18 cellular contexts compared by ENCODE assay signal in the genomic region with DNA sequence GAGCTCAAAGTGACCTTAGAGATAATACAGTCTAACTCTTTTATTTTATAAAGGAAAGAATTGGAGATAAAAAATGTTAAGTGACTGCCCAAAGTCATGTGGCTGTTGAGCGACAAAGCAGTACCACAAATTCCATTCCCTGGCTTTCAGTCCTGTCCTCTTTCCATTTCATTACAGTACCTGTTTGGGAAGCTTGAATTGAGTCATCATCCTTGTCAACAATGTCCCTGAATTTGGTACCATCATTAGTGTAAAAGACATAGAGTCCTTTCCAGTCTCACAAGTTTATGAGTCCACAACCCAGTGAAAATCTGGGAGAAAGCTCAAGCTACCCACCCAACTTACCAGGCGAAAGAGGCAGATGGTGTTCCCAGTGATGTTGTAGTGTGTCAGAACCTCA. TPM values are rescaled to one million over a fixed set of nuclear protein-coding genes. Genes with fewer than 3 reads are reported as not detected.
DNase-seq lines count a peak whose midpoint lies in the region; ATAC-seq and TF ChIP-seq lines count a peak whose summit lies in the region.
"Had no signal": no experiment of that assay in that cellular context is flagged by ENCODE, and none has a peak within 500 bp of the region (broad histone marks: within the 10 kb centered on the region; RNA-seq: fewer than 3 reads in every experiment).

No MANE protein-coding gene starts in this region.

- DNase-seq in Caco-2 (no peak), T-helper 17 cell (no peak), kidney tubule cell (ENCODE audit: low spot score) (peak; percentile 48), renal cortical epithelial cell (ENCODE audit: low read depth) (peak; percentile 56), Ammon's horn (ENCODE audit: low spot score) (no peak), Right ventricle myocardium inferior (ENCODE audit: missing footprints) (no peak)
- DNase-seq: AML-193; CD4-positive, CD25-positive, alpha-beta regulatory T cell; Kasumi-1; NCI-H1105 treated with DMSO at 0.1 percent for 48 hours; NCI-H2029; NCI-H510A treated with DMSO at 0.1 percent for 48 hours; SIG-M5 had no signal

- no peaks in the 10 kb centered on the region for H3K27me3 Mint-ChIP-seq in Caco-2 (ENCODE audit: insufficient read depth, unreplicated experiment)
- H3K27me3 Mint-ChIP-seq in T-helper 17 cell: no peaks in the 10 kb centered on the region
- H3K27me3 Mint-ChIP-seq: CD4-positive, CD25-positive, alpha-beta regulatory T cell had no signal

- TF ChIP-seq EP300 in gastroesophageal sphincter (IDR thresholded peaks at IDR 0.05): no peak

- H3K36me3 ChIP-seq in Caco-2 (ENCODE audit: control insufficient read depth, insufficient read depth, low read length) (no peaks in the 10 kb centered on the region), gastroesophageal sphincter (no peaks in the 10 kb centered on the region)
- H3K36me3 ChIP-seq: HAP-1 had no signal

- H3K9me3 Mint-ChIP-seq in Caco-2 (ENCODE audit: unreplicated experiment): peaks cover 10% of the 10 kb centered on the region

- intact Hi-C loops in Caco-2 (cut with micrococcal nuclease; ENCODE audit: unreplicated experiment): loop anchor here (2.0 kb wide), 1 partner anchor 16 kb away; no protein-coding TSS in a partner anchor
- intact Hi-C loops in Right ventricle myocardium inferior (cut with DNase I): no loop called here

- CTCF ChIA-PET in Caco-2 (lab: Charles Lee): interaction anchor here (0.8 to 1.1 kb wide), 2 partner anchors 61 to 86 kb away, joined by 3 to 4 read pairs; no protein-coding TSS in a partner anchor

- H3K27ac Mint-ChIP-seq in Caco-2 (ENCODE audit: unreplicated experiment): peak overlapping the region; percentile 33
- peak overlapping the region; percentile 75 for H3K27ac Mint-ChIP-seq in T-helper 17 cell

- no TSS peak for BruUV-seq in Caco-2 (replicated peaks; lab: Mats Ljungman, UMichigan)

- POLR2A ChIA-PET in Caco-2 (lab: Charles Lee): no interaction called here

- peaks cover 36% of the 10 kb centered on the region for H3K4me1 Mint-ChIP-seq in Caco-2 (ENCODE audit: low read depth, unreplicated experiment)
- H3K4me1 Mint-ChIP-seq in T-helper 17 cell: peaks cover 34% of the 10 kb centered on the region

- no peaks in the 10 kb centered on the region for H3K9me3 ChIP-seq in Caco-2
- no peaks in the 10 kb centered on the region for H3K9me3 ChIP-seq in T-helper 17 cell (ENCODE audit: control insufficient read depth, low read length, poor library complexity, severe bottlenecking)
- H3K9me3 ChIP-seq in gastroesophageal sphincter: no peaks in the 10 kb centered on the region
- H3K9me3 ChIP-seq: HAP-1 had no signal

- ATAC-seq in T-helper 17 cell: no peak
- no peak for ATAC-seq in Right ventricle myocardium inferior
- ATAC-seq in HG03571 (IDR thresholded peaks at IDR 0.05; ENCODE audit: unreplicated experiment): no peak
- ATAC-seq in gastroesophageal sphincter: no peak

- TF ChIP-seq CTCF in Caco-2 (IDR thresholded peaks at IDR 0.05; ENCODE audit: insufficient read depth in 1 of 2, low read depth in 1 of 2, low read length in 1 of 2, severe bottlenecking in 1 of 2, unreplicated experiment in 1 of 2) (no peak), gastroesophageal sphincter (IDR thresholded peaks at IDR 0.05) (no peak)

- WGBS in gastroesophageal sphincter (ENCODE audit: low coverage in 1 of 2), 2 donors: 100% methylated on average over 2 of the region's 2 CpGs

- no peak overlapping the region for H3K4me3 ChIP-seq in Caco-2 (ENCODE audit: low read depth, low read length)
- no peak overlapping the region for H3K4me3 ChIP-seq in gastroesophageal sphincter
- H3K4me3 ChIP-seq: HAP-1 had no signal

- H3K4me1 ChIP-seq in Caco-2 (peaks cover 49% of the 10 kb centered on the region), gastroesophageal sphincter (peaks cover 0 to 15% (median 3%) of the 10 kb centered on the region in 3 donors)
- H3K4me1 ChIP-seq: HAP-1 had no signal

- no peak overlapping the region for H3K27ac ChIP-seq in gastroesophageal sphincter

- H3K36me3 Mint-ChIP-seq in Caco-2 (ENCODE audit: insufficient read depth, unreplicated experiment): no peaks in the 10 kb centered on the region
- H3K36me3 Mint-ChIP-seq in T-helper 17 cell (ENCODE audit: low read depth): peaks cover 12% of the 10 kb centered on the region

- no peak for TF ChIP-seq POLR2A in gastroesophageal sphincter (IDR thresholded peaks at IDR 0.05)

- H3K27me3 ChIP-seq in Caco-2 (replicated peaks; ENCODE audit: control insufficient read depth, insufficient read depth, low read length) (no peaks in the 10 kb centered on the region), gastroesophageal sphincter (no peaks in the 10 kb centered on the region)

- no peak overlapping the region for H3K4me3 Mint-ChIP-seq in Caco-2 (ENCODE audit: unreplicated experiment)
- no peak overlapping the region for H3K4me3 Mint-ChIP-seq in T-helper 17 cell
- H3K4me3 Mint-ChIP-seq: CD4-positive, CD25-positive, alpha-beta regulatory T cell had no signal

RNA-seq across cellular contexts. Expression of gene ERP27, which starts 3.8 kb away (rescaled TPM):
- total RNA-seq in Caco-2 (2022): 0.98 and 1.1 TPM in 2 replicates
- total RNA-seq in T-helper 17 cell: 10 to 100 TPM in 1 of 2 donors, 1 to 10 TPM in 1; 9.9 to 14.9 TPM
- 0.75 and 2.8 TPM in 2 replicates for total RNA-seq in renal cortical epithelial cell
- total RNA-seq in Right ventricle myocardium inferior: 0.19 TPM
- total RNA-seq in gastroesophageal sphincter: 1 to 10 TPM in 1 of 4 donors, under 1 TPM in 2, not detected in 1; 0.54 to 3.4 (median 0.96) TPM
- total RNA-seq: A673, Daoy had no signal

RNA-seq across cellular contexts. Expression of gene ARHGDIB, which starts 26.9 kb away (rescaled TPM):
- total RNA-seq in Caco-2 (2022) (15.9 and 21.1 TPM in 2 replicates), T-helper 17 cell (100 to 1,000 TPM; 895 to 936 TPM), renal cortical epithelial cell (3.0 and 14.6 TPM in 2 replicates), Right ventricle myocardium inferior (72.1 TPM), gastroesophageal sphincter (100 to 1,000 TPM in 1 of 4 donors, 10 to 100 TPM in 3; 22.4 to 108 (median 74.2) TPM)

RNA-seq across cellular contexts. Expression of gene PDE6H, which starts 38.3 kb away (rescaled TPM):
- total RNA-seq in Caco-2 (2022): not detected in 2 replicates
- not detected for total RNA-seq in T-helper 17 cell
- total RNA-seq in renal cortical epithelial cell: not detected in 2 replicates
- total RNA-seq in Right ventricle myocardium inferior: not detected
- not detected for total RNA-seq in gastroesophageal sphincter
- total RNA-seq: A673; CD4-positive, CD25-positive, alpha-beta regulatory T cell; Daoy had no signal

RNA-seq across cellular contexts. Expression of gene MGP, which starts 48.9 kb away (rescaled TPM):
- total RNA-seq in Caco-2 (2022): not detected in 2 replicates
- 1 to 10 TPM in 1 of 2 donors, not detected in 1; 1.7 TPM for total RNA-seq in T-helper 17 cell
- total RNA-seq in renal cortical epithelial cell: 0.35 and 0.80 TPM in 2 replicates
- total RNA-seq in Right ventricle myocardium inferior: 369 TPM
- total RNA-seq in gastroesophageal sphincter: 100 to 1,000 TPM; 506 to 706 (median 636) TPM
- total RNA-seq: A673 had no signal

Comparison
In these comparisons a context has a peak if more than half of its experiments do, and no peak if none do; other contexts are left out.
1. DNase-seq: peak in kidney tubule cell (single experiment) and renal cortical epithelial cell (single experiment); none in Caco-2 (0 of 2), T-helper 17 cell (0 of 3), Ammon's horn (single experiment) and Right ventricle myocardium inferior (single experiment).
2. RNA of gene ARHGDIB, which starts 26.9 kb away (total RNA-seq): 895 to 936 TPM in T-helper 17 cell; 22.4 to 108 TPM in gastroesophageal sphincter, 72.1 TPM in Right ventricle myocardium inferior (single experiment), 15.9 to 21.1 TPM in Caco-2 and 3.0 to 14.6 TPM in renal cortical epithelial cell; every median in the first group is over 4 times any median in the second.